In the genomic region with DNA sequence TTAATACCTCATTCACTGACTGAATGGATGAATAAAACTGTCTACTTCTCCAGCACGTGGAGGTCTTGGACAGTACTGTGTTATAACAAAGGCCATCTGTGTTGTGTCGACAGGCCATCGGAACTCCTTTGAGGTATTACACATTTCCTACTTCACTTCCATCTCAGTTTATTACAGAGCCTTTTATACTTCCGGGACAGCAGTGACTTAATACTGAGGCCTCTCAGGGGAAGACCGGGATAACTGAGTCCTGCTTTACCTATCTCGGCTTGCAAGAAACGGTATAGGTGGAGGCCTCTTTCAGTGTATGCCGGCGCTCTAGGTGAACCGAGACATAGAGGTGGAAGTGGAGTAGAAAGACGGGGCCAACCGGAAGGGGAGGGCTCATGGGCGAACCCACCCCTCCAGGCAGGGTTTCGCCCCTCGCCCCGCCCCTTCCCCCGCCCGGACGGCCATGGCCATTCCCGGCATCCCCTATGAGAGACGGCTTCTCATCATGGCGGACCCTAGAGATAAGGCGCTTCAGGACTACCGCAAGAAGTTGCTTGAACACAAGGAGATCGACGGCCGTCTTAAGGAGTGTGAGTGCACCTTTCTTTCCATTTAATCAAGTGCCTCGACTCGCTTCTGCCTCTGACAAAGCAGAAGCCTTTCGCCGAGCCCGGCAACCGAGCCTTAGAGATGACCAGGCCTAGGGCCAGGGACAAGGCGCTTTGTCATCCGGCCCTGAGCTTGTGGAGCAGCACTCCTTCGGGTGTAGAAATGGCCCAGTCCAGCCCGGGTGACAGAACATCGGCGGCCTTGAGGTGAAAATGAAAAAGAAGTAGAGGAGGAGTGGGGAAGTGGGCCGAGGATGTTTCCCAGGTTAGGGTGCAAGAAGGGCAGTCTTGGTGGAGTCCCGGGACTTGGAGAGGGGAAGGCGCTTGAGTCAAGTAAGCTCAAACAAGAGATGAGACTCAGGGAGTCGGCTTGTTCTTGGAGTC, we compare ENCODE assay signal across 8 cellular contexts. TPM values are rescaled to one million over a fixed set of nuclear protein-coding genes. Genes with fewer than 3 reads are reported as not detected.
A peak's percentile ranks its signal among the peaks of the same experiment; 100 is the strongest.
DNase-seq lines count a peak whose midpoint lies in the region; ATAC-seq and TF ChIP-seq lines count a peak whose summit lies in the region.

TSS of gene PSMC6 (plus strand) at position 477 of the 983 bp plus-strand sequence. CDS start at position 497, 20 bp downstream.

- no peaks in the 10 kb centered on the region for H3K27me3 Mint-ChIP-seq in activated naive CD8-positive, alpha-beta T cell treated with anti-CD3 and anti-CD28 coated beads, Interleukin-2, amount 10 ng/mL, durations not matched to agents 7 days and 5 days

- peak within 1 kb of the TSS; percentile 92 for H2BK5ac ChIP-seq in trophoblast cell (ENCODE audit: low read depth, low read length, poor library complexity)

- H3K79me1 ChIP-seq in trophoblast cell (ENCODE audit: low read length) = peaks cover 8% of the 10 kb centered on the region

- H3K79me2 ChIP-seq in SU-DHL-6 (ENCODE audit: insufficient read depth, low read length) (peaks cover 30% of the 10 kb centered on the region), trophoblast cell (ENCODE audit: control insufficient read depth, insufficient read depth, low read length, poor library complexity) (peaks cover 6% of the 10 kb centered on the region)

- H3K36me3 ChIP-seq in SU-DHL-6 (ENCODE audit: low read length) (peaks cover 31% of the 10 kb centered on the region), trophoblast cell (ENCODE audit: control insufficient read depth in 1 of 2, insufficient read depth in 2 of 2, low read length in 2 of 2) (peaks cover 2 to 3% of the 10 kb centered on the region in 2 experiments), tibial nerve (peaks cover 0 to 36% (median 0%) of the 10 kb centered on the region in 3 donors)

- H2AFZ ChIP-seq in SU-DHL-6 (ENCODE audit: low read depth, low read length, severe bottlenecking) (peak within 1 kb of the TSS; percentile 86), trophoblast cell (ENCODE audit: insufficient read depth, low read length, poor library complexity) (peak within 1 kb of the TSS; percentile 99)

- peaks cover 0 to 2% of the 10 kb centered on the region in 2 experiments for H3K4me1 ChIP-seq in trophoblast cell (ENCODE audit: control insufficient read depth in 1 of 2, insufficient read depth in 2 of 2, low read length in 2 of 2)
- peaks cover 0 to 38% (median 13%) of the 10 kb centered on the region in 4 donors for H3K4me1 ChIP-seq in tibial nerve

- H3K23ac ChIP-seq in trophoblast cell (ENCODE audit: low read length) = no peak within 1 kb of the TSS

- H3K27ac Mint-ChIP-seq in activated naive CD8-positive, alpha-beta T cell treated with anti-CD3 and anti-CD28 coated beads, Interleukin-2, amount 10 ng/mL, durations not matched to agents 7 days and 5 days = peak within 1 kb of the TSS; percentile 91

- POLR2A ChIA-PET in activated naive CD8-positive, alpha-beta T cell treated with anti-CD3 and anti-CD28 coated beads, Interleukin-2, amount 10 ng/mL, durations not matched to agents 7 days and 5 days (lab: Charles Lee) = interaction anchor here (0.6 to 2.8 kb wide), 8 partner anchors 9 to 155 kb away, joined by 3 to 36 read pairs (median 3); partner anchors contain the start of genes ERO1A, GPR137C, STYX and TXNDC16

- H3K9ac ChIP-seq in SU-DHL-6 (ENCODE audit: low read length) = peak within 1 kb of the TSS; percentile 92
- peak within 1 kb of the TSS; percentile 77 for H3K9ac ChIP-seq in trophoblast cell (ENCODE audit: low read length)

- H2BK12ac ChIP-seq in trophoblast cell (ENCODE audit: low read length) = no peak within 1 kb of the TSS

- peak within 1 kb of the TSS; percentile 18 for H2BK120ac ChIP-seq in trophoblast cell (ENCODE audit: insufficient read depth, low read length, poor library complexity)

- H4K8ac ChIP-seq in trophoblast cell (ENCODE audit: low read depth, low read length) = peak within 1 kb of the TSS; percentile 97

- DNase-seq in NCI-H1417 (lab: John Stamatoyannopoulos, UW) = peak; percentile 93 to 100 (median 100)
- DNase-seq in activated naive CD8-positive, alpha-beta T cell treated with anti-CD3 and anti-CD28 coated beads, Interleukin-2, amount 10 ng/mL, durations not matched to agents 7 days and 5 days = peak; percentile 91
- peak; percentile 96 for DNase-seq in Right ventricle myocardium inferior (ENCODE audit: missing footprints)
- DNase-seq in trophoblast cell = peak; percentile 91 to 95
- DNase-seq in tibial nerve (ENCODE audit: low spot score in 2 of 2) = peak; percentile 88 to 95

- peak; percentile 46 to 87 for TF ChIP-seq EP300 in tibial nerve (IDR thresholded peaks at IDR 0.05)

- ATAC-seq in HG02763 (IDR thresholded peaks at IDR 0.05; ENCODE audit: unreplicated experiment) (peak; percentile 97), Right ventricle myocardium inferior (peak; percentile 100)
- ATAC-seq in activated naive CD8-positive, alpha-beta T cell treated with anti-CD3 and anti-CD28 coated beads, Interleukin-2, amount 10 ng/mL, durations not matched to agents 7 days and 5 days (ENCODE audit: low read depth) = peak; percentile 95

- H3F3A ChIP-seq in SU-DHL-6 (ENCODE audit: insufficient read depth) = no peaks in the 10 kb centered on the region

- WGBS in trophoblast cell (ENCODE audit: extremely low coverage, insufficient coverage, insufficient read length) = no CpG with 5 or more reads among the region's 43 CpGs
- WGBS in tibial nerve, 2 donors = 1% methylated on average over 42 of the region's 43 CpGs

- H3K27me3 ChIP-seq in SU-DHL-6 (ENCODE audit: low read length) (no peaks in the 10 kb centered on the region), trophoblast cell (ENCODE audit: insufficient read depth, low read length) (no peaks in the 10 kb centered on the region), tibial nerve (no peaks in the 10 kb centered on the region)

- H4K12ac ChIP-seq in trophoblast cell (ENCODE audit: low read depth, low read length) = peak within 1 kb of the TSS; percentile 96

- H4K91ac ChIP-seq in trophoblast cell (ENCODE audit: low read depth, low read length) = peak within 1 kb of the TSS; percentile 69

- no peaks in the 10 kb centered on the region for H3K9me3 Mint-ChIP-seq in activated naive CD8-positive, alpha-beta T cell treated with anti-CD3 and anti-CD28 coated beads, Interleukin-2, amount 10 ng/mL, durations not matched to agents 7 days and 5 days

- H3K14ac ChIP-seq in trophoblast cell (ENCODE audit: low read length) = peak within 1 kb of the TSS; percentile 85

- peak within 1 kb of the TSS; percentile 82 for H3K4me3 ChIP-seq in GM12875 (ENCODE audit: low read depth, low read length)
- peak within 1 kb of the TSS; percentile 93 for H3K4me3 ChIP-seq in SU-DHL-6 (ENCODE audit: insufficient read depth, low read length, poor library complexity, severe bottlenecking)
- peak within 1 kb of the TSS; percentile 82 for H3K4me3 ChIP-seq in trophoblast cell (ENCODE audit: low read depth, low read length)
- peak within 1 kb of the TSS; percentile 56 to 88 (median 69) for H3K4me3 ChIP-seq in tibial nerve

- peak within 1 kb of the TSS; percentile 78 for H3K18ac ChIP-seq in trophoblast cell (ENCODE audit: low read length)

- peak within 1 kb of the TSS; percentile 96 for H3K4me3 Mint-ChIP-seq in activated naive CD8-positive, alpha-beta T cell treated with anti-CD3 and anti-CD28 coated beads, Interleukin-2, amount 10 ng/mL, durations not matched to agents 7 days and 5 days

- H3K4me1 Mint-ChIP-seq in activated naive CD8-positive, alpha-beta T cell treated with anti-CD3 and anti-CD28 coated beads, Interleukin-2, amount 10 ng/mL, durations not matched to agents 7 days and 5 days = peaks cover 36% of the 10 kb centered on the region

- peak within 1 kb of the TSS; percentile 99 for H3K4ac ChIP-seq in trophoblast cell (ENCODE audit: low read depth, low read length)

- intact Hi-C loops in Right ventricle myocardium inferior (cut with DNase I) = loop anchor here (2.0 to 5.0 kb wide), 2 partner anchors 22 to 155 kb away; partner anchors contain the start of genes GPR137C and TXNDC16

- H3K36me3 Mint-ChIP-seq in activated naive CD8-positive, alpha-beta T cell treated with anti-CD3 and anti-CD28 coated beads, Interleukin-2, amount 10 ng/mL, durations not matched to agents 7 days and 5 days = peaks cover 23% of the 10 kb centered on the region

- no peak for TF ChIP-seq CTCF in GM12875 (IDR thresholded peaks at IDR 0.05; ENCODE audit: borderline replicate concordance, insufficient read depth, low read depth, low read length)
- no peak for TF ChIP-seq CTCF in SU-DHL-6 (IDR thresholded peaks at IDR 0.05; ENCODE audit: insufficient read depth, low read length, poor library complexity, severe bottlenecking)
- TF ChIP-seq CTCF in tibial nerve (IDR thresholded peaks at IDR 0.05) = peak in 1 of 5 experiments; percentile 11

- TF ChIP-seq POLR2A in tibial nerve (IDR thresholded peaks at IDR 0.05) = peak in 1 of 2 donors; percentile 71

- H3K27ac ChIP-seq in SU-DHL-6 (ENCODE audit: low read depth, low read length) = peak within 1 kb of the TSS; percentile 56
- peak within 1 kb of the TSS; percentile 71 for H3K27ac ChIP-seq in trophoblast cell (ENCODE audit: low read depth, low read length)
- H3K27ac ChIP-seq in tibial nerve = peak within 1 kb of the TSS; percentile 83 to 91 (median 87)

- no peaks in the 10 kb centered on the region for H3K9me3 ChIP-seq in SU-DHL-6 (ENCODE audit: insufficient read depth, low read length)
- H3K9me3 ChIP-seq in trophoblast cell (ENCODE audit: insufficient read depth, low read depth, low read length) = no peaks in the 10 kb centered on the region
- H3K9me3 ChIP-seq in tibial nerve = no peaks in the 10 kb centered on the region

- H3K9me2 ChIP-seq in SU-DHL-6 (replicated peaks; ENCODE audit: insufficient read depth, low read length) = no peaks in the 10 kb centered on the region

- no peaks in the 10 kb centered on the region for H4K20me1 ChIP-seq in SU-DHL-6 (ENCODE audit: low read depth, low read length)

- peak within 1 kb of the TSS; percentile 94 for H3K4me2 ChIP-seq in SU-DHL-6 (ENCODE audit: low read depth, low read length, poor library complexity, severe bottlenecking)
- peak within 1 kb of the TSS; percentile 74 for H3K4me2 ChIP-seq in trophoblast cell (ENCODE audit: low read length)

- H2AK5ac ChIP-seq in trophoblast cell (ENCODE audit: low read length) = peak within 1 kb of the TSS; percentile 71

RNA-seq across cellular contexts. Expression of gene PSMC6, which starts in this region (rescaled TPM):
- 10 to 100 TPM; 79.9 to 80.7 TPM for total RNA-seq in activated naive CD8-positive, alpha-beta T cell treated with anti-CD3 and anti-CD28 coated beads, Interleukin-2, amount 10 ng/mL, durations not matched to agents 7 days and 5 days
- total RNA-seq in Right ventricle myocardium inferior (71.7 TPM), tibial nerve (10 to 100 TPM; 44.7 to 81.8 (median 68.3) TPM)
- 85.0 and 90.7 TPM in 2 replicates for polyA plus RNA-seq in trophoblast cell (2013)

Comparison
In these comparisons a context has a peak if more than half of its experiments do, and no peak if none do; other contexts are left out.
1. Peak in every context shown above with its lines: DNase-seq, ATAC-seq, H3K4me3 ChIP-seq and H3K27ac ChIP-seq.